ENCODE assay signal across 27 cellular contexts in the genomic region with DNA sequence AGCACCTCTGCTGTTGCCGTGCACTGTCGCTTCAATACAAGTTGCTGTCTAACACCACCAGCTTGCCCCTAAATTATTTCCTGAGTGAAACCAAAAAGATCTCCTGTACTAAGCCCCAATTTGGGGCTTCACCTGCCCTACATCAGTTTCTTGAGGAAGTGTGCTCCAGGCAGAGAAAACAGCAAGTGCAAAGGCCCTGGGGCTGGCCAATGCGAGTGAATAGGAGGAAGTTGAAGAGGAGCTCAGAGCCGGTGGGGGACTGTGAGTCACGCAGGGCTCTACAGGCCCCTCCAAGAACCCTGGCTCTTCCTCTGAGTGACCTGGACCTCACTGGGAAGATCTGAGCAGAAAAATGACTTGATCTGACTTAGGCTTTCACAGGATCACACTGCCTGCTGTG.
"Had no signal": no experiment of that assay in that cellular context is flagged by ENCODE, and none has a peak within 500 bp of the region (broad histone marks: within the 10 kb centered on the region; RNA-seq: fewer than 3 reads in every experiment).

No MANE protein-coding gene starts in this region.

- H3K27me3 ChIP-seq: dorsolateral prefrontal cortex, esophagus squamous epithelium, gastrocnemius medialis, heart right ventricle, left lung had no signal

- H3K9me3 ChIP-seq: esophagus squamous epithelium, gastrocnemius medialis, heart right ventricle, left lung, lower lobe of right lung, mucosa of descending colon had no signal

- ATAC-seq: effector memory CD8-positive, alpha-beta T cell; esophagus mucosa; gastrocnemius medialis; heart right ventricle; left cardiac atrium; left lung; left ventricle myocardium superior; lower lobe of right lung; mucosa of descending colon; naive thymus-derived CD8-positive, alpha-beta T cell had no signal

- FAIRE-seq: endometrium, islet of Langerhans, keratinocyte had no signal

- H3K4me1 ChIP-seq: esophagus squamous epithelium, gastrocnemius medialis, left lung, lower lobe of right lung had no signal

- H3K4me3 ChIP-seq: coronary artery, dorsolateral prefrontal cortex, esophagus squamous epithelium, gastrocnemius medialis, heart right ventricle, left lung, lower lobe of right lung, mucosa of descending colon had no signal

- H3K27ac ChIP-seq: coronary artery, dorsolateral prefrontal cortex, epithelial cell of prostate, esophagus squamous epithelium, gastrocnemius medialis, heart right ventricle, left lung, lower lobe of right lung had no signal

- H3K36me3 ChIP-seq: esophagus squamous epithelium, gastrocnemius medialis, heart right ventricle, left lung, lower lobe of right lung had no signal

- DNase-seq: dermis blood vessel endothelial cell; dorsolateral prefrontal cortex; effector CD4-positive, alpha-beta T cell; effector memory CD8-positive, alpha-beta T cell; endodermal cell; erythroblast; esophagus squamous epithelium; foreskin fibroblast; gastrocnemius medialis; glutamatergic neuron; head of caudate nucleus; heart right ventricle; hippocampal formation; left cardiac atrium; left lung; left ventricle myocardium superior; lower lobe of right lung; mesenchymal stem cell; mucosa of descending colon; naive B cell; naive thymus-derived CD8-positive, alpha-beta T cell had no signal
